ENCODE assay signal across 8 cellular contexts in the genomic region with DNA sequence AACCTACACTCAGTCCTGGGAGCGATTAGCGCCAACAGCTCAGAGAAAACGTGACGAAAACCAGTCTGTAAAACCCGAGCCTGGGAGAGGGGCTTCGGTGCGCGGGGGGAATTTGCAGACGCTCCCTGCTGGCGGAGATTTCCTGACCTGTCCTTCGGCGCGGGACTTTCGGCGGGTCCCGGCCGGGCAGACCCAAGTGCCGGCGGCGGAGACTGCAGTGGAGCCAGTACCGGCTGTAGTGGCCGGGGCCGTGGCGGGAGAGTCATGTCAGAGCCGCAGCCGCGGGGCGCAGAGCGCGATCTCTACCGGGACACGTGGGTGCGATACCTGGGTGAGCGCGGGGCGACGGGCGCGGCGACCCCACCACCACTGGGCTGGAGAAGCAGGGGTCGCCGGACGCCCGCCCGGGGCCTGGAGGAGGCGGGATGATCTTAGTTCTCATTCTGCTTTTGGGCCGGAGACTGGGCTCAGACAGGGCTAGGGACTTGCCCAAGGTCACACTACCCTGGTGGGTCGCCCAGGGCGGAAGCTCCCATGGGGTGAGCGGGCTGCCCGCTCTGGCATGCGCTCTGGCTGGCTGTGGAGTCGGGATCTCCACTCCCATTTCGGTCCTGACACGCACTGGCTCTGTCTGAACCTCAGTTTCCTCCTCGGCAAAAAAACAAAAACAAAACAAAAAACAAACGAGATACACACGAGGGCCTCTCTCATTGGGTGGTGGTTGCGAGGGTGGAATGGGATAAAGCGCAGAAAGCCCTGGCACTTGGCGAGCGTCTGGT. TPM values are rescaled to one million over a fixed set of nuclear protein-coding genes. Genes with fewer than 3 reads are reported as not detected.
A peak's percentile ranks its signal among the peaks of the same experiment; 100 is the strongest.
DNase-seq lines count a peak whose midpoint lies in the region; ATAC-seq, FAIRE-seq and TF ChIP-seq lines count a peak whose summit lies in the region.

TSS of gene MTFP1 (plus strand) at position 153 of the 779 bp plus-strand sequence. CDS start at position 265, 112 bp downstream.

- ATAC-seq in A549 (peak; percentile 16 to 37; a peak in 5 of 6 replicates), memory B cell (ENCODE audit: low read depth) (peak; percentile 20), GM18867 (IDR thresholded peaks at IDR 0.05; ENCODE audit: unreplicated experiment) (no peak)
- no peak for ATAC-seq in activated CD8-positive, alpha-beta T cell treated with anti-CD3 and anti-CD28 coated beads for 36 hours
- ATAC-seq in effector memory CD8-positive, alpha-beta T cell (replicated peaks), result peak; percentile 14

- WGBS in A549 (ENCODE audit: missing lambda C conversion rate), result 2% methylated on average over 32 of the region's 62 CpGs

- FAIRE-seq in A549 (lab: Jason Lieb, UNC) (no peak), GM18507 (lab: Jason Lieb, UNC) (peak; percentile 83)

- POLR2A ChIA-PET in A549 (lab: Yijun Ruan, JAX), result interaction anchor here (0.7 to 1.8 kb wide), 3 partner anchors 13 to 142 kb away, joined by 3 to 5 read pairs (median 5); partner anchors contain the start of gene SEC14L2
- POLR2A ChIA-PET in activated CD8-positive, alpha-beta T cell treated with anti-CD3 and anti-CD28 coated beads for 36 hours (lab: Charles Lee), result interaction anchor here (0.7 to 6.5 kb wide), 12 partner anchors 10 to 146 kb away, joined by 3 to 78 read pairs (median 5); partner anchors contain the start of genes CASTOR1, CCDC157, SEC14L2 and SF3A1

- H3K9me3 Mint-ChIP-seq in activated CD8-positive, alpha-beta T cell treated with anti-CD3 and anti-CD28 coated beads for 36 hours, result no peaks in the 10 kb centered on the region
- no peaks in the 10 kb centered on the region for H3K9me3 Mint-ChIP-seq in effector memory CD8-positive, alpha-beta T cell
- H3K9me3 Mint-ChIP-seq in memory B cell, result no peaks in the 10 kb centered on the region

- no peak for TF ChIP-seq EP300 in A549 (IDR thresholded peaks at IDR 0.05)

- peaks cover 54% of the 10 kb centered on the region for H3K36me3 Mint-ChIP-seq in activated CD8-positive, alpha-beta T cell treated with anti-CD3 and anti-CD28 coated beads for 36 hours (ENCODE audit: low read depth)
- peaks cover 37% of the 10 kb centered on the region for H3K36me3 Mint-ChIP-seq in effector memory CD8-positive, alpha-beta T cell (ENCODE audit: insufficient read depth)
- H3K36me3 Mint-ChIP-seq in memory B cell, result peaks cover 11% of the 10 kb centered on the region

- peaks cover 28% of the 10 kb centered on the region for H3K4me1 ChIP-seq in A549

- peaks cover 34% of the 10 kb centered on the region for H3K4me1 Mint-ChIP-seq in activated CD8-positive, alpha-beta T cell treated with anti-CD3 and anti-CD28 coated beads for 36 hours (ENCODE audit: low read depth)
- H3K4me1 Mint-ChIP-seq in effector memory CD8-positive, alpha-beta T cell (ENCODE audit: low read depth in 2 of 2), result peaks cover 42 to 44% of the 10 kb centered on the region in 2 donors
- H3K4me1 Mint-ChIP-seq in memory B cell, result peaks cover 30% of the 10 kb centered on the region

- CTCF ChIA-PET in A549 (lab: Yijun Ruan, JAX), result interaction anchor here (0.7 to 3.9 kb wide), 8 partner anchors 13 to 138 kb away, joined by 3 to 17 read pairs (median 6); partner anchors contain the start of gene CASTOR1
- CTCF ChIA-PET in activated CD8-positive, alpha-beta T cell treated with anti-CD3 and anti-CD28 coated beads for 36 hours (lab: Charles Lee), result interaction anchor here (0.8 to 9.0 kb wide), 18 partner anchors 10 to 162 kb away, joined by 3 to 138 read pairs (median 5); partner anchors contain the start of genes CASTOR1, RNF215 and SEC14L2

- no peak for TF ChIP-seq CTCF in A549 (IDR thresholded peaks at IDR 0.05)
- no peak for TF ChIP-seq CTCF in activated CD8-positive, alpha-beta T cell treated with anti-CD3 and anti-CD28 coated beads for 36 hours (IDR thresholded peaks at IDR 0.05)

- H3K9me3 ChIP-seq in A549, result no peaks in the 10 kb centered on the region

- TF ChIP-seq POLR2A in A549 (IDR thresholded peaks at IDR 0.05; ENCODE audit: low read length), result peak; percentile 26

- peak within 1 kb of the TSS; percentile 97 for H3K27ac ChIP-seq in A549

- intact Hi-C loops in activated CD8-positive, alpha-beta T cell treated with anti-CD3 and anti-CD28 coated beads for 36 hours (cut with micrococcal nuclease), result loop anchor here (2.0 kb wide), 1 partner anchor 35 kb away; no protein-coding TSS in a partner anchor

- peak; percentile 44 to 64 for DNase-seq in A549 (ENCODE audit: low read depth in 1 of 2, low spot score in 1 of 2)
- DNase-seq in GM18507 (ENCODE audit: extremely low spot score, insufficient read length, low read depth), result peak; percentile 47
- no peak for DNase-seq in NCI-H460 (ENCODE audit: extremely low read depth, low read depth)
- peak; percentile 55 for DNase-seq in activated CD8-positive, alpha-beta T cell treated with anti-CD3 and anti-CD28 coated beads for 36 hours
- DNase-seq in effector memory CD8-positive, alpha-beta T cell, result peak; percentile 30 to 48 (median 44)
- DNase-seq in memory B cell (ENCODE audit: low spot score in 2 of 2), result peak; percentile 41 to 55
- DNase-seq in stimulated activated CD8-positive, alpha-beta memory T cell treated with anti-CD3 and anti-CD28 coated beads, Interleukin-7, amount 100 ng/mL, for 4 hours (ENCODE audit: low read depth in 2 of 2), result peak; percentile 31 to 45

- peak within 1 kb of the TSS; percentile 90 for H3K4me2 ChIP-seq in A549

- peak within 1 kb of the TSS; percentile 96 for H3K27ac Mint-ChIP-seq in activated CD8-positive, alpha-beta T cell treated with anti-CD3 and anti-CD28 coated beads for 36 hours
- peak within 1 kb of the TSS; percentile 97 to 98 for H3K27ac Mint-ChIP-seq in effector memory CD8-positive, alpha-beta T cell
- H3K27ac Mint-ChIP-seq in memory B cell, result peak within 1 kb of the TSS; percentile 96

- peak within 1 kb of the TSS; percentile 93 for H3K4me3 Mint-ChIP-seq in activated CD8-positive, alpha-beta T cell treated with anti-CD3 and anti-CD28 coated beads for 36 hours
- H3K4me3 Mint-ChIP-seq in effector memory CD8-positive, alpha-beta T cell, result peak within 1 kb of the TSS; percentile 92 to 93
- H3K4me3 Mint-ChIP-seq in memory B cell, result peak within 1 kb of the TSS; percentile 98

- peak within 1 kb of the TSS; percentile 68 for H3K4me3 ChIP-seq in A549

- no peak for TF ChIP-seq RAD21 in A549 (conservative IDR thresholded peaks at IDR 0.05 in 1 of 2, IDR thresholded peaks at IDR 0.05 in 1 of 2)

- H3K27me3 Mint-ChIP-seq in activated CD8-positive, alpha-beta T cell treated with anti-CD3 and anti-CD28 coated beads for 36 hours, result no peaks in the 10 kb centered on the region
- H3K27me3 Mint-ChIP-seq in effector memory CD8-positive, alpha-beta T cell, result no peaks in the 10 kb centered on the region
- no peaks in the 10 kb centered on the region for H3K27me3 Mint-ChIP-seq in memory B cell

TF ChIP-seq in A549, 52 proteins besides CTCF, POLR2A, EP300 and RAD21 (continues in another document):
- TF ChIP-seq RARB (CRISPR knock-in tag; IDR thresholded peaks at IDR 0.05), result no peak
- no peak for TF ChIP-seq POLR2AphosphoS2 (conservative IDR thresholded peaks at IDR 0.05; ENCODE audit: low read length)
- no peak for TF ChIP-seq JUNB (IDR thresholded peaks at IDR 0.05)
- no peak for TF ChIP-seq BHLHE40 (IDR thresholded peaks at IDR 0.05; ENCODE audit: low read depth, low read length)
- TF ChIP-seq FOSB (CRISPR knock-in tag; IDR thresholded peaks at IDR 0.05), result no peak
- TF ChIP-seq, protein P1, sequence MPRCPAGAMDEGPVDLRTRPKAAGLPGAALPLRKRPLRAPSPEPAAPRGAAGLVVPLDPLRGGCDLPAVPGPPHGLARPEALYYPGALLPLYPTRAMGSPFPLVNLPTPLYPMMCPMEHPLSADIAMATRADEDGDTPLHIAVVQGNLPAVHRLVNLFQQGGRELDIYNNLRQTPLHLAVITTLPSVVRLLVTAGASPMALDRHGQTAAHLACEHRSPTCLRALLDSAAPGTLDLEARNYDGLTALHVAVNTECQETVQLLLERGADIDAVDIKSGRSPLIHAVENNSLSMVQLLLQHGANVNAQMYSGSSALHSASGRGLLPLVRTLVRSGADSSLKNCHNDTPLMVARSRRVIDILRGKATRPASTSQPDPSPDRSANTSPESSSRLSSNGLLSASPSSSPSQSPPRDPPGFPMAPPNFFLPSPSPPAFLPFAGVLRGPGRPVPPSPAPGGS (IDR thresholded peaks at IDR 0.05), result 0 out of 3 replicates have a peak, but pooled peaks have one; percentile 37
- TF ChIP-seq REST (IDR thresholded peaks at IDR 0.05), result peak; percentile 80
- TF ChIP-seq JUN (IDR thresholded peaks at IDR 0.05), result 0 out of 5 replicates have a peak, but pooled peaks of 1 of the 2 experiments have one; percentile 14

RNA-seq across cellular contexts. Expression of gene MTFP1, which starts in this region (rescaled TPM):
- polyA plus RNA-seq in A549 (2011; rRNA removed) (23.8 and 24.9 TPM in 2 replicates), A549 (2017; fragmentation: RNase III; extraction: RNeasy Plus Mini Kit Qiagen cat#74134 plus additional on column Dnase treatment) (50.3 to 52.5 TPM (median 52.0 TPM) in 3 replicates)
- 63.0 and 82.2 TPM in 2 replicates for polyA plus RNA-seq in A549 (2012; cell fraction: cytosol; rRNA removed)
- 57.0 and 68.5 TPM in 2 replicates for polyA plus RNA-seq in A549 (2012; cell fraction: nucleus; rRNA removed)
- polyA minus RNA-seq in A549 (2011; rRNA and poly(A)+ RNA removed), result 14.3 and 14.9 TPM in 2 replicates
- 36.0 and 41.9 TPM in 2 replicates for total RNA-seq in NCI-H460 (2014; rRNA removed; shearing (Covaris generic))
- 65.2 and 68.5 TPM in 2 replicates for polyA plus RNA-seq in NCI-H460 (2014; cell fraction: nucleus; rRNA removed)
- 10 to 100 TPM; 89.8 to 93.8 TPM for total RNA-seq in activated CD8-positive, alpha-beta T cell treated with anti-CD3 and anti-CD28 coated beads for 36 hours

Comparison
In these comparisons a context has a peak if more than half of its experiments do, and no peak if none do; other contexts are left out.
1. ATAC-seq: peak in A549 (2 of 2), effector memory CD8-positive, alpha-beta T cell (single experiment) and memory B cell (single experiment); none in activated CD8-positive, alpha-beta T cell treated with anti-CD3 and anti-CD28 coated beads for 36 hours (single experiment) and GM18867 (single experiment).
2. Peak in every context shown above with its lines, with median percentiles within 50 percentile points of each other: H3K27ac Mint-ChIP-seq and H3K4me3 Mint-ChIP-seq.